9 cellular contexts compared by ENCODE assay signal in the genomic region with DNA sequence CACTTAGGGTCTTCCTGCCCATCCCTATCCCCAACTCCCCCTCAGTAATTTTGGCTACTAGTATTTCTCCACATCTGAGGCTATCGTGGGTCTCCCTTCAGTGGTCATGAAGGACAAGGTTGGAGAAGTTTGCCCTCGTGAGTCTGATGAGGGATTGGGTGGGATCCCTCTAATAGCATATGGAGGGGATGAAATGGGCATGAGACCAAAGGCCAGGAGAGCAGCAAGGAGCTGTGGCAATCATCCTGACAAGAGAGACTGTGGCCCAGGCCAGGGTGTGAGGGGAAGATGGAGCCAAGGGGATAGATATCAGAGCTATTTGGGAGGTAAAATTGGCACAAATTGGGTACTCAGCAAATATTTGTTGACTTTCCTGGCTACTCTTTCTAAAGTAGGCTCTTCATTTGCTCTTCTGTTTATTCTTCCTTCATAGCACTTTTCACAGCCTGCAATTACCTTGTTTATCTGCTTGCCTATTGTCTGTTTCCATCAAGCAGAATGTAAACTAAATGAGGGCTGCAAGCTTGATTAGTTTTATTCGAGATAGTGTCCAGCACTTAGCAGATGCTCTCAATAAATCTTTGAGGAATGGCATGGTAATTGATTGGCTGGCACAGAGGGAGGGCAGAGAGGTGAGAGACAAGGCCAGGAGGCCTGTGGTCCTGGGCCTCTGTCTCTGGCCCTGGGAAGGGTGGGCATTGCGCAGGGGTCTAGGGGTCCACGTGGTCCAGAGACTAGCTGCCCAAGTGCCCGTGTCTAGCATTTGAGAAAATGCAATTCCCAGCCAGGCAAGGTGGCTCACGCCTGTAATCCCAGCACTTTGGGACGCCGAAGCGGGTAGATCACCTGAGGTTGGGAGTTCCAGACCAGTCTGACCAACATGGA. TPM values are rescaled to one million over a fixed set of nuclear protein-coding genes. Genes with fewer than 3 reads are reported as not detected.
A peak's percentile ranks its signal among the peaks of the same experiment; 100 is the strongest.
DNase-seq lines count a peak whose midpoint lies in the region; ATAC-seq, FAIRE-seq and TF ChIP-seq lines count a peak whose summit lies in the region.
"Had no signal": no experiment of that assay in that cellular context is flagged by ENCODE, and none has a peak within 500 bp of the region (broad histone marks: within the 10 kb centered on the region; RNA-seq: fewer than 3 reads in every experiment).

No MANE protein-coding gene starts in this region.

- H3K4me1 ChIP-seq in K562 (replicated peaks in 1 of 2; ENCODE audit: control insufficient read depth in 2 of 2, insufficient read depth in 2 of 2, low read length in 2 of 2) (peaks cover 23 to 51% of the 10 kb centered on the region in 2 experiments), neutrophil (ENCODE audit: control insufficient read depth in 1 of 2, insufficient read depth in 1 of 2, low read depth in 1 of 2, low read length in 1 of 2) (peaks cover 36 to 38% of the 10 kb centered on the region in 2 experiments)

- H3K27me3 ChIP-seq in K562 (ENCODE audit: control insufficient read depth in 2 of 2, insufficient read depth in 2 of 2, low read length in 2 of 2), result no peaks in the 10 kb centered on the region; a peak in 1 of 5 replicates
- H3K27me3 ChIP-seq in neutrophil, result no peaks in the 10 kb centered on the region
- H3K27me3 ChIP-seq in MG63, result no peaks in the 10 kb centered on the region

- no peaks in the 10 kb centered on the region for H4K20me1 ChIP-seq in K562 (replicated peaks; ENCODE audit: control insufficient read depth, insufficient read depth, low read length)

- TF ChIP-seq CTCF in K562 (IDR thresholded peaks at IDR 0.05 in 2 of 3, conservative IDR thresholded peaks at IDR 0.05 in 1 of 3; ENCODE audit: insufficient read depth in 2 of 3, low read depth in 1 of 3, low read length in 3 of 3) (no peak), neutrophil (IDR thresholded peaks at IDR 0.05) (no peak)

- TF ChIP-seq EP300 in K562 (IDR thresholded peaks at IDR 0.05; ENCODE audit: low read length), result no peak

- TF ChIP-seq RAD21 in K562 (CRISPR knock-in tag; conservative IDR thresholded peaks at IDR 0.05 in 1 of 2, IDR thresholded peaks at IDR 0.05 in 1 of 2), result no peak

- 75% methylated on average over 10 of the region's 10 CpGs for WGBS in K562 (ENCODE audit: insufficient coverage, low coverage, missing lambda C conversion rate)

- intact Hi-C loops in K562 (cut with micrococcal nuclease), result no loop called here

- 0 out of 3 replicates have a peak overlapping the region, but pooled peaks have one; percentile 32 for H3K27ac ChIP-seq in K562 (ENCODE audit: extremely low read depth, low read depth, low read length)
- peak overlapping the region; percentile 95 for H3K27ac ChIP-seq in neutrophil

- no peak for TF ChIP-seq POLR2A in K562 (conservative IDR thresholded peaks at IDR 0.05)

- in situ Hi-C loops in K562 (cut with MboI), result loop anchor here (10.0 kb wide), 1 partner anchor 506 kb away; no protein-coding TSS in a partner anchor

- peaks cover 20% of the 10 kb centered on the region for H3K79me2 ChIP-seq in K562 (ENCODE audit: control insufficient read depth, insufficient read depth, low read length)

- H2AFZ ChIP-seq in K562 (ENCODE audit: low read depth, low read length), result peak overlapping the region; percentile 72

- H3K36me3 ChIP-seq in K562 (ENCODE audit: control insufficient read depth, insufficient read depth, low read length), result peaks cover 20% of the 10 kb centered on the region
- peaks cover 20% of the 10 kb centered on the region for H3K36me3 ChIP-seq in neutrophil
- H3K36me3 ChIP-seq in MG63, result peaks cover 12% of the 10 kb centered on the region

- H3K9ac ChIP-seq in K562 (ENCODE audit: insufficient read depth in 1 of 2, low read depth in 2 of 2, low read length in 2 of 2), result peak overlapping the region; percentile 31 to 88; a peak in 3 of 4 replicates

- no peak overlapping the region; the same call in 1 of the 2 replicates for H3K4me2 ChIP-seq in K562 (ENCODE audit: insufficient read depth, low read length)

- DNase-seq in COR-L47 (lab: John Stamatoyannopoulos, UW) (peak; percentile 13), NCI-H1105 (lab: John Stamatoyannopoulos, UW) (peak; percentile 37), K562 (ENCODE audit: extremely low read depth in 1 of 4, low spot score in 3 of 4) (no peak), islet precursor cell (no peak), LoVo (ENCODE audit: low spot score) (no peak), MG63 (no peak)

- POLR2A ChIA-PET in K562 (lab: Yijun Ruan, JAX), result interaction anchor here (0.9 to 16.9 kb wide), 9 partner anchors 9 to 770 kb away, joined by 3 to 594 read pairs (median 5); a partner anchor contains a TSS

- no peak overlapping the region for H3K4me3 ChIP-seq in K562
- peak overlapping the region; percentile 82 to 98 for H3K4me3 ChIP-seq in neutrophil (ENCODE audit: low read depth in 1 of 2, low read length in 1 of 2)
- H3K4me3 ChIP-seq in MG63, result no peak overlapping the region

- FAIRE-seq in K562 (lab: Jason Lieb, UNC), result peak; percentile 72

- ATAC-seq in K562 (no peak), HG03196 (IDR thresholded peaks at IDR 0.05; ENCODE audit: unreplicated experiment) (no peak)

- BruUV-seq in K562 (replicated peaks; lab: Mats Ljungman, UMichigan), result no TSS peak

- CTCF ChIA-PET in K562 (lab: Yijun Ruan, JAX; ENCODE audit: low intra/inter-chr PET ratio), result no interaction called here

- no peaks in the 10 kb centered on the region for H3K9me3 ChIP-seq in K562 (replicated peaks; ENCODE audit: control insufficient read depth, insufficient read depth, low read depth, low read length)
- no peaks in the 10 kb centered on the region for H3K9me3 ChIP-seq in neutrophil
- no peaks in the 10 kb centered on the region for H3K9me3 ChIP-seq in MG63

- H3K9me1 ChIP-seq in K562 (ENCODE audit: control insufficient read depth, insufficient read depth, low read length), result peaks cover 5% of the 10 kb centered on the region

RNA-seq across cellular contexts. Expression of a gene that starts 1.5 kb away (rescaled TPM):
- 66.7 and 212 TPM in 2 replicates for total RNA-seq in K562 (2011; cell fraction: chromatin; rRNA removed; ENCODE audit: low replicate concordance)
- 133 and 170 TPM in 2 replicates for total RNA-seq in K562 (2011; cell fraction: nucleolus; rRNA removed)
- 70.2 and 84.7 TPM in 2 replicates for total RNA-seq in K562 (2011; cell fraction: nucleoplasm; rRNA removed)
- total RNA-seq in K562 (2014; rRNA removed), result 15.3 and 17.4 TPM in 2 replicates
- 5.2 and 6.6 TPM in 2 replicates for total RNA-seq in K562 (2014; rRNA removed; fragmentation: Illumina TruSeq; extraction: Trizol)
- 5.8 and 7.7 TPM in 2 replicates for total RNA-seq in K562 (2015; rRNA removed; fragmentation: Illumina TruSeq; extraction: Trizol)
- 17.9 and 19.3 TPM in 2 replicates for total RNA-seq in K562 (2021)
- 11.0 and 15.5 TPM in 2 replicates for polyA plus RNA-seq in K562 (2011; rRNA removed)
- 14.0 and 19.5 TPM in 2 replicates for polyA plus RNA-seq in K562 (2011; cell fraction: cytosol; rRNA removed)
- polyA plus RNA-seq in K562 (2011; cell fraction: nucleus; rRNA removed), result 73.9 and 132 TPM in 2 replicates
- polyA plus RNA-seq in K562 (2012), result 10.1 and 18.5 TPM in 2 replicates
- polyA plus RNA-seq in K562 (2014; fragmentation: Illumina TruSeq; extraction: Trizol), result 12.2 and 14.0 TPM in 2 replicates
- 1 to 10 TPM in 1 of 2 experiments, under 1 TPM in 1; 0.52 to 1.9 TPM for polyA plus RNA-seq in K562 (2014; fragmentation: Nextera tagmentation; extraction: Ambion mirVana)
- polyA plus RNA-seq in K562 (2014; rRNA removed), result 22.7 and 24.2 TPM in 2 replicates
- 5.5 and 7.4 TPM in 2 replicates for polyA minus RNA-seq in K562 (2011; rRNA and poly(A)+ RNA removed)
- polyA minus RNA-seq in K562 (2011; cell fraction: cytosol; rRNA and poly(A)+ RNA removed), result 7.5 and 8.9 TPM in 2 replicates
- polyA minus RNA-seq in K562 (2011; cell fraction: nucleus; rRNA and poly(A)+ RNA removed), result 34.8 and 42.1 TPM in 2 replicates
- total RNA-seq in MG63 (2014; rRNA removed; shearing (Covaris generic); ENCODE audit: low replicate concordance), result 5.3 and 5.9 TPM in 2 replicates

RNA-seq across cellular contexts. Expression of a gene that starts 8.4 kb away (rescaled TPM):
- total RNA-seq in K562 (2011; cell fraction: chromatin; rRNA removed; ENCODE audit: low replicate concordance), result not detected in 2 replicates
- total RNA-seq in K562 (2011; cell fraction: nucleolus; rRNA removed), result 0.83 and 2.2 TPM in 2 replicates
- total RNA-seq in K562 (2011; cell fraction: nucleoplasm; rRNA removed), result 0.59 TPM in 1 of 2 replicates, not detected in the other
- total RNA-seq in K562 (2014; rRNA removed) (0.73 TPM in 1 of 2 replicates, not detected in the other), K562 (2014; rRNA removed; fragmentation: Illumina TruSeq; extraction: Trizol) (not detected in 2 replicates), K562 (2015; rRNA removed; fragmentation: Illumina TruSeq; extraction: Trizol) (not detected in 2 replicates), K562 (2021) (0.29 TPM in 1 of 2 replicates, not detected in the other)
- polyA plus RNA-seq in K562 (2011; rRNA removed) (0.11 TPM in 1 of 2 replicates, not detected in the other), K562 (2014; fragmentation: Illumina TruSeq; extraction: Trizol) (not detected in 2 replicates), K562 (2014; fragmentation: Nextera tagmentation; extraction: Ambion mirVana) (not detected), K562 (2014; rRNA removed) (not detected in 2 replicates)
- 0.13 TPM in 1 of 2 replicates, not detected in the other for polyA plus RNA-seq in K562 (2011; cell fraction: cytosol; rRNA removed)
- polyA plus RNA-seq in K562 (2011; cell fraction: nucleus; rRNA removed), result 0.38 and 0.57 TPM in 2 replicates
- polyA plus RNA-seq in K562 (2012), result 0.10 and 0.18 TPM in 2 replicates
- polyA minus RNA-seq in K562 (2011; rRNA and poly(A)+ RNA removed), result not detected in 2 replicates
- not detected in 2 replicates for polyA minus RNA-seq in K562 (2011; cell fraction: cytosol; rRNA and poly(A)+ RNA removed)
- 0.44 and 0.54 TPM in 2 replicates for polyA minus RNA-seq in K562 (2011; cell fraction: nucleus; rRNA and poly(A)+ RNA removed)
- total RNA-seq in MG63 (2014; rRNA removed; shearing (Covaris generic); ENCODE audit: low replicate concordance), result not detected in 2 replicates

RNA-seq across cellular contexts. Expression of a gene that starts 9.6 kb away (rescaled TPM):
- total RNA-seq in K562 (2011; cell fraction: chromatin; rRNA removed; ENCODE audit: low replicate concordance), result 7.6 and 19.8 TPM in 2 replicates
- total RNA-seq in K562 (2011; cell fraction: nucleolus; rRNA removed), result 8.9 and 14.7 TPM in 2 replicates
- 8.6 and 18.8 TPM in 2 replicates for total RNA-seq in K562 (2011; cell fraction: nucleoplasm; rRNA removed)
- total RNA-seq in K562 (2014; rRNA removed), result 0.73 and 1.5 TPM in 2 replicates
- 0.32 and 0.76 TPM in 2 replicates for total RNA-seq in K562 (2014; rRNA removed; fragmentation: Illumina TruSeq; extraction: Trizol)
- 0.41 and 0.72 TPM in 2 replicates for total RNA-seq in K562 (2015; rRNA removed; fragmentation: Illumina TruSeq; extraction: Trizol)
- 1.7 and 2.0 TPM in 2 replicates for total RNA-seq in K562 (2021)
- 1.4 and 1.5 TPM in 2 replicates for polyA plus RNA-seq in K562 (2011; rRNA removed)
- polyA plus RNA-seq in K562 (2011; cell fraction: cytosol; rRNA removed), result 0.86 and 1.3 TPM in 2 replicates
- polyA plus RNA-seq in K562 (2011; cell fraction: nucleus; rRNA removed), result 5.9 and 14.9 TPM in 2 replicates
- 1.6 and 2.0 TPM in 2 replicates for polyA plus RNA-seq in K562 (2012)
- polyA plus RNA-seq in K562 (2014; fragmentation: Illumina TruSeq; extraction: Trizol), result 0.95 and 1.4 TPM in 2 replicates
- polyA plus RNA-seq in K562 (2014; fragmentation: Nextera tagmentation; extraction: Ambion mirVana), result under 1 TPM; 0.22 to 0.38 TPM
- polyA plus RNA-seq in K562 (2014; rRNA removed), result 1.8 and 1.9 TPM in 2 replicates
- 0.75 and 1.1 TPM in 2 replicates for polyA minus RNA-seq in K562 (2011; rRNA and poly(A)+ RNA removed)
- 1.8 TPM in 1 of 2 replicates, not detected in the other for polyA minus RNA-seq in K562 (2011; cell fraction: cytosol; rRNA and poly(A)+ RNA removed)
- 4.9 and 5.0 TPM in 2 replicates for polyA minus RNA-seq in K562 (2011; cell fraction: nucleus; rRNA and poly(A)+ RNA removed)
- 1.0 and 1.2 TPM in 2 replicates for total RNA-seq in MG63 (2014; rRNA removed; shearing (Covaris generic); ENCODE audit: low replicate concordance)

RNA-seq across cellular contexts. Expression of a gene that starts 10.8 kb away (rescaled TPM):
- total RNA-seq in K562 (2011; cell fraction: chromatin; rRNA removed; ENCODE audit: low replicate concordance), result 0.23 TPM in 1 of 2 replicates, not detected in the other
- not detected in 2 replicates for total RNA-seq in K562 (2011; cell fraction: nucleolus; rRNA removed)
- total RNA-seq in K562 (2011; cell fraction: nucleoplasm; rRNA removed), result 0.38 TPM in 1 of 2 replicates, not detected in the other
- total RNA-seq in K562 (2014; rRNA removed) (not detected in 2 replicates), K562 (2014; rRNA removed; fragmentation: Illumina TruSeq; extraction: Trizol) (not detected in 2 replicates), K562 (2015; rRNA removed; fragmentation: Illumina TruSeq; extraction: Trizol) (not detected in 2 replicates), K562 (2021) (not detected in 2 replicates)
- polyA plus RNA-seq in K562 (2011; rRNA removed) (0.05 and 0.07 TPM in 2 replicates), K562 (2014; fragmentation: Illumina TruSeq; extraction: Trizol) (not detected in 2 replicates), K562 (2014; fragmentation: Nextera tagmentation; extraction: Ambion mirVana) (not detected), K562 (2014; rRNA removed) (0.11 TPM in 1 of 2 replicates, not detected in the other)
- 0.07 and 0.13 TPM in 2 replicates for polyA plus RNA-seq in K562 (2011; cell fraction: cytosol; rRNA removed)
- 0.24 and 0.60 TPM in 2 replicates for polyA plus RNA-seq in K562 (2011; cell fraction: nucleus; rRNA removed)
- 0.04 and 0.06 TPM in 2 replicates for polyA plus RNA-seq in K562 (2012)
- not detected in 2 replicates for polyA minus RNA-seq in K562 (2011; rRNA and poly(A)+ RNA removed)
- polyA minus RNA-seq in K562 (2011; cell fraction: cytosol; rRNA and poly(A)+ RNA removed), result not detected in 2 replicates
- polyA minus RNA-seq in K562 (2011; cell fraction: nucleus; rRNA and poly(A)+ RNA removed), result not detected in 2 replicates
- not detected in 2 replicates for total RNA-seq in MG63 (2014; rRNA removed; shearing (Covaris generic); ENCODE audit: low replicate concordance)
- total RNA-seq: dermis microvascular lymphatic vessel endothelial cell had no signal

RNA-seq across cellular contexts. Expression of a gene that starts 23.4 kb away (rescaled TPM):
- 542 and 786 TPM in 2 replicates for total RNA-seq in K562 (2011; cell fraction: chromatin; rRNA removed; ENCODE audit: low replicate concordance)
- total RNA-seq in K562 (2011; cell fraction: nucleolus; rRNA removed), result 948 and 967 TPM in 2 replicates
- 930 and 1,480 TPM in 2 replicates for total RNA-seq in K562 (2011; cell fraction: nucleoplasm; rRNA removed)
- total RNA-seq in K562 (2014; rRNA removed) (3,851 and 4,431 TPM in 2 replicates), K562 (2014; rRNA removed; fragmentation: Illumina TruSeq; extraction: Trizol) (2,850 and 3,258 TPM in 2 replicates), K562 (2015; rRNA removed; fragmentation: Illumina TruSeq; extraction: Trizol) (3,074 and 3,307 TPM in 2 replicates), K562 (2021) (3,109 and 3,518 TPM in 2 replicates)
- polyA plus RNA-seq in K562 (2011; rRNA removed) (2,871 and 3,497 TPM in 2 replicates), K562 (2014; fragmentation: Illumina TruSeq; extraction: Trizol) (2,545 and 2,717 TPM in 2 replicates), K562 (2014; fragmentation: Nextera tagmentation; extraction: Ambion mirVana) (1,000 to 10,000 TPM; 2,431 to 2,562 TPM), K562 (2014; rRNA removed) (3,694 and 4,168 TPM in 2 replicates)
- 2,484 and 3,204 TPM in 2 replicates for polyA plus RNA-seq in K562 (2011; cell fraction: cytosol; rRNA removed)
- polyA plus RNA-seq in K562 (2011; cell fraction: nucleus; rRNA removed), result 1,065 and 1,968 TPM in 2 replicates
- polyA plus RNA-seq in K562 (2012), result 3,267 and 3,835 TPM in 2 replicates
- polyA minus RNA-seq in K562 (2011; rRNA and poly(A)+ RNA removed), result 1,274 and 1,304 TPM in 2 replicates
- polyA minus RNA-seq in K562 (2011; cell fraction: cytosol; rRNA and poly(A)+ RNA removed), result 927 and 1,052 TPM in 2 replicates
- polyA minus RNA-seq in K562 (2011; cell fraction: nucleus; rRNA and poly(A)+ RNA removed), result 256 and 454 TPM in 2 replicates
- 2,690 and 3,127 TPM in 2 replicates for total RNA-seq in MG63 (2014; rRNA removed; shearing (Covaris generic); ENCODE audit: low replicate concordance)

Comparison
In these comparisons a context has a peak if more than half of its experiments do, and no peak if none do; other contexts are left out.
1. DNase-seq: peak in COR-L47 (single experiment) and NCI-H1105 (single experiment); none in K562 (0 of 4), islet precursor cell (single experiment), LoVo (single experiment) and MG63 (single experiment).
2. H3K4me3 ChIP-seq: peak in neutrophil (2 of 2); none in K562 (single experiment) and MG63 (single experiment).